ENCODE assay signal across 8 cellular contexts in genomic region chr6:25404693-25405169, GRCh38.
A peak's percentile ranks its signal among the peaks of the same experiment; 100 is the strongest.
DNase-seq lines count a peak whose midpoint lies in the region; ATAC-seq and TF ChIP-seq lines count a peak whose summit lies in the region.

No MANE protein-coding gene starts in this region.

- CTCF ChIA-PET in activated CD4-positive, alpha-beta T cell treated with anti-CD3 and anti-CD28 coated beads for 36 hours (lab: Charles Lee) = interaction anchor here (0.7 to 1.2 kb wide), 8 partner anchors 17 to 1045 kb away, joined by 3 to 7 read pairs (median 4); no protein-coding TSS in a partner anchor

- POLR2A ChIA-PET in activated CD4-positive, alpha-beta T cell treated with anti-CD3 and anti-CD28 coated beads for 36 hours (lab: Charles Lee) = interaction anchor here (0.6 kb wide), 2 partner anchors 53 to 153 kb away, joined by 3 read pairs; no protein-coding TSS in a partner anchor

- no peaks in the 10 kb centered on the region for H3K36me3 Mint-ChIP-seq in activated CD4-positive, alpha-beta T cell treated with anti-CD3 and anti-CD28 coated beads for 36 hours (ENCODE audit: low read depth)

- no peaks in the 10 kb centered on the region for H3K9me2 ChIP-seq in Karpas-422 (replicated peaks; ENCODE audit: insufficient read depth, low read length)

- H3K9ac ChIP-seq in Karpas-422 (ENCODE audit: low read length) = no peak overlapping the region

- H2AFZ ChIP-seq in Karpas-422 (ENCODE audit: low read length) = no peak overlapping the region

- no peak for TF ChIP-seq CTCF in upper lobe of right lung (IDR thresholded peaks at IDR 0.05)

- no peaks in the 10 kb centered on the region for H3K9me3 ChIP-seq in upper lobe of right lung
- no peaks in the 10 kb centered on the region for H3K9me3 ChIP-seq in Karpas-422 (ENCODE audit: low read length)

- no peaks in the 10 kb centered on the region for H3K27me3 Mint-ChIP-seq in activated CD4-positive, alpha-beta T cell treated with anti-CD3 and anti-CD28 coated beads for 36 hours

- intact Hi-C loops in left ventricle myocardium superior (cut with micrococcal nuclease) = no loop called here
- intact Hi-C loops in Right ventricle myocardium superior (cut with DNase I) = no loop called here
- intact Hi-C loops in activated CD4-positive, alpha-beta T cell treated with anti-CD3 and anti-CD28 coated beads for 36 hours (cut with DNase I, micrococcal nuclease) = no loop called here
- intact Hi-C loops in upper lobe of right lung (cut with DNase I) = no loop called here

- no peaks in the 10 kb centered on the region for H4K20me1 ChIP-seq in Karpas-422 (ENCODE audit: insufficient read depth, low read depth, low read length)

- H3K4me3 Mint-ChIP-seq in activated CD4-positive, alpha-beta T cell treated with anti-CD3 and anti-CD28 coated beads for 36 hours = no peak overlapping the region

- no peaks in the 10 kb centered on the region for H3K79me2 ChIP-seq in Karpas-422 (ENCODE audit: low read length)

- DNase-seq in left ventricle myocardium superior (no peak), Right ventricle myocardium superior (no peak), glomerular visceral epithelial cell (ENCODE audit: extremely low spot score) (peak; percentile 5), upper lobe of right lung (no peak), Karpas-422 (no peak), erythroblast (lab: John Stamatoyannopoulos, UW) (no peak)
- DNase-seq in activated CD4-positive, alpha-beta T cell treated with anti-CD3 and anti-CD28 coated beads for 36 hours = peak; percentile 67

- H3K9me3 Mint-ChIP-seq in activated CD4-positive, alpha-beta T cell treated with anti-CD3 and anti-CD28 coated beads for 36 hours (ENCODE audit: low read depth) = no peaks in the 10 kb centered on the region

- H3K27me3 ChIP-seq in upper lobe of right lung (no peaks in the 10 kb centered on the region), Karpas-422 (ENCODE audit: low read length) (no peaks in the 10 kb centered on the region)

- H3K4me3 ChIP-seq in upper lobe of right lung (no peak overlapping the region), Karpas-422 (ENCODE audit: low read length) (no peak overlapping the region)

- H3K27ac Mint-ChIP-seq in activated CD4-positive, alpha-beta T cell treated with anti-CD3 and anti-CD28 coated beads for 36 hours = no peak overlapping the region

- H3K27ac ChIP-seq in upper lobe of right lung (no peak overlapping the region), Karpas-422 (ENCODE audit: low read length) (no peak overlapping the region)

- no peak for TF ChIP-seq POLR2A in erythroblast (IDR thresholded peaks at IDR 0.05; ENCODE audit: low read length)

- ATAC-seq in left ventricle myocardium superior (peak; percentile 38), Right ventricle myocardium superior (ENCODE audit: poor library complexity) (no peak), HG03159 (IDR thresholded peaks at IDR 0.05; ENCODE audit: unreplicated experiment) (peak; percentile 93), upper lobe of right lung (peak; percentile 40)
- ATAC-seq in activated CD4-positive, alpha-beta T cell treated with anti-CD3 and anti-CD28 coated beads for 36 hours = peak; percentile 98

- H3K36me3 ChIP-seq in upper lobe of right lung (no peaks in the 10 kb centered on the region), Karpas-422 (ENCODE audit: insufficient read depth, low read length) (no peaks in the 10 kb centered on the region)

- H3K4me2 ChIP-seq in Karpas-422 (ENCODE audit: low read depth, low read length, poor library complexity, severe bottlenecking) = no peak overlapping the region

- H3K4me1 Mint-ChIP-seq in activated CD4-positive, alpha-beta T cell treated with anti-CD3 and anti-CD28 coated beads for 36 hours = peaks cover 2% of the 10 kb centered on the region

- H3K4me1 ChIP-seq in upper lobe of right lung = peaks cover 27% of the 10 kb centered on the region
- peaks cover 9% of the 10 kb centered on the region; the same call in 1 of the 2 replicates for H3K4me1 ChIP-seq in Karpas-422 (ENCODE audit: low read length)

Comparison
In these comparisons a context has a peak if more than half of its experiments do, and no peak if none do; other contexts are left out.
1. DNase-seq: peak in activated CD4-positive, alpha-beta T cell treated with anti-CD3 and anti-CD28 coated beads for 36 hours (single experiment) and glomerular visceral epithelial cell (single experiment); none in left ventricle myocardium superior (single experiment), Right ventricle myocardium superior (single experiment), upper lobe of right lung (single experiment), Karpas-422 (single experiment) and erythroblast (0 of 2).